ENCODE assay signal across 15 cellular contexts in genomic region chr20:25725639-25726038, GRCh38. TPM values are rescaled to one million over a fixed set of nuclear protein-coding genes. Genes with fewer than 3 reads are reported as not detected.
DNase-seq lines count a peak whose midpoint lies in the region; ATAC-seq and TF ChIP-seq lines count a peak whose summit lies in the region.
"Had no signal": no experiment of that assay in that cellular context is flagged by ENCODE, and none has a peak within 500 bp of the region (broad histone marks: within the 10 kb centered on the region; RNA-seq: fewer than 3 reads in every experiment).

No MANE protein-coding gene starts in this region.

- no peak overlapping the region for H3K27ac Mint-ChIP-seq in activated CD4-positive, alpha-beta T cell treated with anti-CD3 and anti-CD28 coated beads for 36 hours
- H3K27ac Mint-ChIP-seq in activated naive CD8-positive, alpha-beta T cell treated with anti-CD3 and anti-CD28 coated beads for 36 hours: peak overlapping the region; percentile 79
- no peak overlapping the region for H3K27ac Mint-ChIP-seq in activated naive CD8-positive, alpha-beta T cell treated with anti-CD3 and anti-CD28 coated beads, Interleukin-2, amount 50 U/mL, for 24 hours
- H3K27ac Mint-ChIP-seq in activated CD8-positive, alpha-beta T cell treated with anti-CD3 and anti-CD28 coated beads for 36 hours: peak overlapping the region; percentile 36
- H3K27ac Mint-ChIP-seq in immature natural killer cell: peak overlapping the region in 5 of 6 donors; percentile 9 to 68 (median 59)

- H3K27me3 Mint-ChIP-seq in activated CD4-positive, alpha-beta T cell treated with anti-CD3 and anti-CD28 coated beads for 36 hours: no peaks in the 10 kb centered on the region
- H3K27me3 Mint-ChIP-seq in activated naive CD8-positive, alpha-beta T cell treated with anti-CD3 and anti-CD28 coated beads for 36 hours: no peaks in the 10 kb centered on the region
- H3K27me3 Mint-ChIP-seq in activated naive CD8-positive, alpha-beta T cell treated with anti-CD3 and anti-CD28 coated beads, Interleukin-2, amount 50 U/mL, for 24 hours: no peaks in the 10 kb centered on the region
- no peaks in the 10 kb centered on the region for H3K27me3 Mint-ChIP-seq in activated CD8-positive, alpha-beta T cell treated with anti-CD3 and anti-CD28 coated beads for 36 hours
- H3K27me3 Mint-ChIP-seq in immature natural killer cell (ENCODE audit: low read depth in 3 of 3): peaks cover 0 to 3% (median 2%) of the 10 kb centered on the region in 3 donors

- POLR2A ChIA-PET in activated CD4-positive, alpha-beta T cell treated with anti-CD3 and anti-CD28 coated beads for 36 hours (lab: Charles Lee): no interaction called here
- POLR2A ChIA-PET in activated CD8-positive, alpha-beta T cell treated with anti-CD3 and anti-CD28 coated beads for 36 hours (lab: Charles Lee): no interaction called here

- peaks cover 28% of the 10 kb centered on the region for H3K36me3 Mint-ChIP-seq in activated CD4-positive, alpha-beta T cell treated with anti-CD3 and anti-CD28 coated beads for 36 hours (ENCODE audit: low read depth)
- peaks cover 52% of the 10 kb centered on the region for H3K36me3 Mint-ChIP-seq in activated naive CD8-positive, alpha-beta T cell treated with anti-CD3 and anti-CD28 coated beads for 36 hours
- peaks cover 26% of the 10 kb centered on the region for H3K36me3 Mint-ChIP-seq in activated naive CD8-positive, alpha-beta T cell treated with anti-CD3 and anti-CD28 coated beads, Interleukin-2, amount 50 U/mL, for 24 hours (ENCODE audit: low read depth)
- peaks cover 40% of the 10 kb centered on the region for H3K36me3 Mint-ChIP-seq in activated CD8-positive, alpha-beta T cell treated with anti-CD3 and anti-CD28 coated beads for 36 hours (ENCODE audit: low read depth)
- peaks cover 12 to 28% (median 26%) of the 10 kb centered on the region in 3 donors for H3K36me3 Mint-ChIP-seq in immature natural killer cell

- ATAC-seq in activated CD4-positive, alpha-beta T cell treated with anti-CD3 and anti-CD28 coated beads for 36 hours: peak; percentile 44
- ATAC-seq in activated naive CD8-positive, alpha-beta T cell treated with anti-CD3 and anti-CD28 coated beads, Interleukin-2, amount 50 U/mL, for 24 hours: no peak
- ATAC-seq in activated CD8-positive, alpha-beta T cell treated with anti-CD3 and anti-CD28 coated beads for 36 hours: no peak
- ATAC-seq in HG02571 (IDR thresholded peaks at IDR 0.05; ENCODE audit: unreplicated experiment): no peak
- ATAC-seq in GM18498 (IDR thresholded peaks at IDR 0.05; ENCODE audit: unreplicated experiment): no peak
- ATAC-seq: HepG2, Panc1 had no signal

- CTCF ChIA-PET in activated CD4-positive, alpha-beta T cell treated with anti-CD3 and anti-CD28 coated beads for 36 hours (lab: Charles Lee): no interaction called here
- CTCF ChIA-PET in activated CD8-positive, alpha-beta T cell treated with anti-CD3 and anti-CD28 coated beads for 36 hours (lab: Charles Lee): no interaction called here

- H3K4me3 Mint-ChIP-seq in activated CD4-positive, alpha-beta T cell treated with anti-CD3 and anti-CD28 coated beads for 36 hours: no peak overlapping the region
- no peak overlapping the region for H3K4me3 Mint-ChIP-seq in activated naive CD8-positive, alpha-beta T cell treated with anti-CD3 and anti-CD28 coated beads for 36 hours
- H3K4me3 Mint-ChIP-seq in activated naive CD8-positive, alpha-beta T cell treated with anti-CD3 and anti-CD28 coated beads, Interleukin-2, amount 50 U/mL, for 24 hours: no peak overlapping the region
- no peak overlapping the region for H3K4me3 Mint-ChIP-seq in activated CD8-positive, alpha-beta T cell treated with anti-CD3 and anti-CD28 coated beads for 36 hours
- peak overlapping the region; percentile 41 to 68 (median 57) for H3K4me3 Mint-ChIP-seq in immature natural killer cell

- peaks cover 18% of the 10 kb centered on the region for H3K9me3 Mint-ChIP-seq in activated CD4-positive, alpha-beta T cell treated with anti-CD3 and anti-CD28 coated beads for 36 hours (ENCODE audit: low read depth)
- peaks cover 52% of the 10 kb centered on the region for H3K9me3 Mint-ChIP-seq in activated naive CD8-positive, alpha-beta T cell treated with anti-CD3 and anti-CD28 coated beads for 36 hours
- H3K9me3 Mint-ChIP-seq in activated naive CD8-positive, alpha-beta T cell treated with anti-CD3 and anti-CD28 coated beads, Interleukin-2, amount 50 U/mL, for 24 hours: peaks cover 48% of the 10 kb centered on the region
- H3K9me3 Mint-ChIP-seq in activated CD8-positive, alpha-beta T cell treated with anti-CD3 and anti-CD28 coated beads for 36 hours: peaks cover 32% of the 10 kb centered on the region
- H3K9me3 Mint-ChIP-seq in immature natural killer cell: peaks cover 3 to 31% (median 16%) of the 10 kb centered on the region in 6 donors

- H3K4me1 Mint-ChIP-seq in activated CD4-positive, alpha-beta T cell treated with anti-CD3 and anti-CD28 coated beads for 36 hours: peaks cover 9% of the 10 kb centered on the region
- peaks cover 7% of the 10 kb centered on the region for H3K4me1 Mint-ChIP-seq in activated naive CD8-positive, alpha-beta T cell treated with anti-CD3 and anti-CD28 coated beads for 36 hours
- peaks cover 14% of the 10 kb centered on the region for H3K4me1 Mint-ChIP-seq in activated naive CD8-positive, alpha-beta T cell treated with anti-CD3 and anti-CD28 coated beads, Interleukin-2, amount 50 U/mL, for 24 hours
- H3K4me1 Mint-ChIP-seq in activated CD8-positive, alpha-beta T cell treated with anti-CD3 and anti-CD28 coated beads for 36 hours (ENCODE audit: low read depth): peaks cover 10% of the 10 kb centered on the region
- H3K4me1 Mint-ChIP-seq in immature natural killer cell: peaks cover 10 to 26% of the 10 kb centered on the region in 2 donors

- intact Hi-C loops in activated CD4-positive, alpha-beta T cell treated with anti-CD3 and anti-CD28 coated beads for 36 hours (cut with DNase I, micrococcal nuclease): no loop called here
- intact Hi-C loops in activated CD8-positive, alpha-beta T cell treated with anti-CD3 and anti-CD28 coated beads for 36 hours (cut with micrococcal nuclease): no loop called here

- no peak for TF ChIP-seq CTCF in activated CD8-positive, alpha-beta T cell treated with anti-CD3 and anti-CD28 coated beads for 36 hours (IDR thresholded peaks at IDR 0.05)

- DNase-seq in activated CD4-positive, alpha-beta T cell treated with anti-CD3 and anti-CD28 coated beads for 36 hours: no peak
- DNase-seq in activated CD4-positive, alpha-beta T cell treated with anti-CD3 and anti-CD28 coated beads for 1 hour: no peak
- no peak for DNase-seq in activated naive CD8-positive, alpha-beta T cell treated with anti-CD3 and anti-CD28 coated beads for 36 hours
- DNase-seq in activated naive CD8-positive, alpha-beta T cell treated with anti-CD3 and anti-CD28 coated beads, Interleukin-2, amount 50 U/mL, for 24 hours: no peak
- DNase-seq in activated CD8-positive, alpha-beta T cell treated with anti-CD3 and anti-CD28 coated beads for 36 hours: no peak
- DNase-seq in immature natural killer cell: no peak
- DNase-seq: GDM1, MG63, NCI-H1092 treated with DMSO at 0.1 percent for 48 hours, NCI-H2081 treated with DMSO at 0.1 percent for 48 hours, NCI-H524 had no signal

RNA-seq across cellular contexts. Expression of gene ZNF337, which starts 29.0 kb away (rescaled TPM):
- 10 to 100 TPM; 12.6 TPM for total RNA-seq in activated CD4-positive, alpha-beta T cell treated with anti-CD3 and anti-CD28 coated beads for 36 hours
- total RNA-seq in activated naive CD8-positive, alpha-beta T cell treated with anti-CD3 and anti-CD28 coated beads for 36 hours: 10 to 100 TPM; 10.6 to 11.2 TPM
- total RNA-seq in activated CD8-positive, alpha-beta T cell treated with anti-CD3 and anti-CD28 coated beads for 36 hours: 10 to 100 TPM; 15.0 to 16.6 TPM
- polyA plus RNA-seq in immature natural killer cell: 10 to 100 TPM in 1 of 3 donors, 1 to 10 TPM in 2; 3.7 to 12.1 (median 3.9) TPM

Comparison
In these comparisons a context has a peak if more than half of its experiments do, and no peak if none do; other contexts are left out.
1. H3K27ac Mint-ChIP-seq: peak in activated naive CD8-positive, alpha-beta T cell treated with anti-CD3 and anti-CD28 coated beads for 36 hours (single experiment), activated CD8-positive, alpha-beta T cell treated with anti-CD3 and anti-CD28 coated beads for 36 hours (single experiment) and immature natural killer cell (5 of 6); none in activated CD4-positive, alpha-beta T cell treated with anti-CD3 and anti-CD28 coated beads for 36 hours (single experiment) and activated naive CD8-positive, alpha-beta T cell treated with anti-CD3 and anti-CD28 coated beads, Interleukin-2, amount 50 U/mL, for 24 hours (single experiment).
2. H3K4me3 Mint-ChIP-seq: peak in immature natural killer cell (5 of 5); none in activated CD4-positive, alpha-beta T cell treated with anti-CD3 and anti-CD28 coated beads for 36 hours (single experiment), activated naive CD8-positive, alpha-beta T cell treated with anti-CD3 and anti-CD28 coated beads for 36 hours (single experiment), activated naive CD8-positive, alpha-beta T cell treated with anti-CD3 and anti-CD28 coated beads, Interleukin-2, amount 50 U/mL, for 24 hours (single experiment) and activated CD8-positive, alpha-beta T cell treated with anti-CD3 and anti-CD28 coated beads for 36 hours (single experiment).